In the genomic region with DNA sequence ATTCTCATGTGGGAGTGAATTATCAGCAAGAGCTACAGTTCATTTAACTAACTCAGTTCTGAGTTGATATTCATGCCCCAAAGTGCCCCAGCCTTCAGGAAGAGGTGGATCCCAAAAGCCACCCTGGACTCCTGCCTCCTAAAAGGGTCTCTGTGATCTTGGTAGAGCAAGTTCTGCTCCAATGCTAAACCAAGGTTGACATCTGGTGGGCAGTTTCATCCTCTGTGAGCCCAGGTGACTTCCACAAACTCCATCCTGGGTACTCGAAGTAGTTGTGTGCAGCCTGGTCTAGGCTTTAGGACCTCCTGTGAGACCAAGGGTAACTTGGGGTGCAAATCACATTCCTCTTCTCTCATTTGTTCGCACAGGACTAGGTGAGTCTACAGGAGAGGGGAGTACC, we compare ENCODE assay signal across 19 cellular contexts.
DNase-seq lines count a peak whose midpoint lies in the region; ATAC-seq and TF ChIP-seq lines count a peak whose summit lies in the region.
"Had no signal": no experiment of that assay in that cellular context is flagged by ENCODE, and none has a peak within 500 bp of the region (broad histone marks: within the 10 kb centered on the region; RNA-seq: fewer than 3 reads in every experiment).

No MANE protein-coding gene starts in this region.

- H3K4me3 ChIP-seq in thoracic aorta, result no peak overlapping the region
- H3K4me3 ChIP-seq: right lobe of liver, tibial nerve had no signal

- H3K27me3 ChIP-seq in thoracic aorta (replicated peaks; ENCODE audit: insufficient read depth), result no peaks in the 10 kb centered on the region
- H3K27me3 ChIP-seq: right lobe of liver, tibial nerve had no signal

- H3K27ac ChIP-seq in thoracic aorta, result peak overlapping the region; percentile 22 to 24
- H3K27ac ChIP-seq: right lobe of liver, tibial nerve had no signal

- H3K4me1 ChIP-seq in thoracic aorta (ENCODE audit: control insufficient read depth in 1 of 2, low read depth in 2 of 2), result peaks cover 3 to 20% of the 10 kb centered on the region in 2 donors
- H3K4me1 ChIP-seq: right lobe of liver, tibial nerve had no signal

- H3K9me3 ChIP-seq in thoracic aorta, result no peaks in the 10 kb centered on the region
- H3K9me3 ChIP-seq: right lobe of liver, tibial nerve had no signal

- TF ChIP-seq CTCF in thoracic aorta (IDR thresholded peaks at IDR 0.05), result no peak

- ATAC-seq in thoracic aorta (ENCODE audit: insufficient number of reproducible peaks, low FRiP score, low read depth), result no peak
- ATAC-seq: activated naive CD8-positive, alpha-beta T cell treated with anti-CD3 and anti-CD28 coated beads, Interleukin-2, amount 50 U/mL, for 24 hours; HepG2; left cardiac atrium; right lobe of liver; Right ventricle myocardium inferior had no signal

- DNase-seq in NCI-H2107 (lab: John Stamatoyannopoulos, UW), result peak; percentile 18
- no peak for DNase-seq in NCI-H2107 treated with DMSO at 0.1 percent for 48 hours (lab: John Stamatoyannopoulos, UW; ENCODE audit: unreplicated experiment)
- peak; percentile 16 for DNase-seq in NCI-H774 (lab: John Stamatoyannopoulos, UW)
- DNase-seq in globus pallidus (ENCODE audit: low spot score), result peak; percentile 28
- no peak for DNase-seq in thoracic aorta (ENCODE audit: low spot score)
- no peak for DNase-seq in SHP77 treated with DMSO at 0.1 percent for 48 hours (lab: John Stamatoyannopoulos, UW)
- DNase-seq in NCI-H1105 treated with DMSO at 0.1 percent for 48 hours (lab: John Stamatoyannopoulos, UW), result no peak
- DNase-seq in activated CD4-positive, alpha-beta T cell treated with anti-CD3 and anti-CD28 coated beads for 48 hours, result no peak
- DNase-seq: activated CD4-positive, alpha-beta T cell treated with anti-CD3 and anti-CD28 coated beads, Interleukin-2, amount 10 ng/mL, durations not matched to agents 7 days and 5 days; activated naive CD8-positive, alpha-beta T cell treated with anti-CD3 and anti-CD28 coated beads, Interleukin-2, amount 50 U/mL, for 24 hours; activated T-cell treated with anti-CD3 and anti-CD28 coated beads, Interleukin-2, amount 50 U/mL, for 24 hours; GF-D8; left cardiac atrium; naive B cell; right lobe of liver; stimulated activated CD4-positive, alpha-beta T cell treated with anti-CD3 and anti-CD28 coated beads, Interleukin-2, amount 100 ng/mL, for 24 hours had no signal

- no peaks in the 10 kb centered on the region for H3K36me3 ChIP-seq in thoracic aorta
- H3K36me3 ChIP-seq: right lobe of liver, tibial nerve had no signal

Comparison
In these comparisons a context has a peak if more than half of its experiments do, and no peak if none do; other contexts are left out.
1. DNase-seq: peak in NCI-H2107 (single experiment), NCI-H774 (single experiment) and globus pallidus (single experiment); none in NCI-H2107 treated with DMSO at 0.1 percent for 48 hours (single experiment), thoracic aorta (single experiment), SHP77 treated with DMSO at 0.1 percent for 48 hours (single experiment), NCI-H1105 treated with DMSO at 0.1 percent for 48 hours (single experiment) and activated CD4-positive, alpha-beta T cell treated with anti-CD3 and anti-CD28 coated beads for 48 hours (single experiment).